Comparison of ENCODE assay signal across 8 cellular contexts in genomic region chr9:95425910-95426551, GRCh38.
A peak's percentile ranks its signal among the peaks of the same experiment; 100 is the strongest.
DNase-seq lines count a peak whose midpoint lies in the region; ATAC-seq and TF ChIP-seq lines count a peak whose summit lies in the region.

No MANE protein-coding gene starts in this region.

- H3K4me1 Mint-ChIP-seq in CD8-positive, alpha-beta memory T cell = peaks cover 10 to 17% (median 11%) of the 10 kb centered on the region in 3 donors

- H3K27me3 Mint-ChIP-seq in CD8-positive, alpha-beta memory T cell = peaks cover 14 to 18% of the 10 kb centered on the region in 2 donors

- no peaks in the 10 kb centered on the region for H3K9me3 ChIP-seq in CD8-positive, alpha-beta memory T cell (ENCODE audit: low read length)
- H3K9me3 ChIP-seq in HEK293 (ENCODE audit: control insufficient read depth, insufficient read depth, low read depth, low read length) (no peaks in the 10 kb centered on the region), WERI-Rb-1 (ENCODE audit: severe bottlenecking) (peaks cover 16% of the 10 kb centered on the region), heart left ventricle (peaks cover 0 to 45% (median 19%) of the 10 kb centered on the region in 12 donors)

- peaks cover 1 to 18% (median 3%) of the 10 kb centered on the region in 3 donors for H3K36me3 Mint-ChIP-seq in CD8-positive, alpha-beta memory T cell

- peak overlapping the region; percentile 18 to 70 (median 55) for H3K4me3 Mint-ChIP-seq in CD8-positive, alpha-beta memory T cell

- H3K36me3 ChIP-seq in CD8-positive, alpha-beta memory T cell (ENCODE audit: insufficient read depth, low read length) = no peaks in the 10 kb centered on the region
- H3K36me3 ChIP-seq in HEK293 (ENCODE audit: control insufficient read depth in 2 of 2, insufficient read depth in 1 of 2, low read length in 2 of 2) = peaks cover 0 to 8% of the 10 kb centered on the region in 2 experiments; a peak in 1 of 3 replicates
- no peaks in the 10 kb centered on the region for H3K36me3 ChIP-seq in WERI-Rb-1
- H3K36me3 ChIP-seq in heart left ventricle = no peaks in the 10 kb centered on the region

- peak overlapping the region in 3 of 8 donors; percentile 60 to 95 (median 76) for H3K27ac Mint-ChIP-seq in CD8-positive, alpha-beta memory T cell

- no peaks in the 10 kb centered on the region for H3K27me3 ChIP-seq in CD8-positive, alpha-beta memory T cell (ENCODE audit: insufficient read depth, low read length, poor library complexity, severe bottlenecking)
- H3K27me3 ChIP-seq in WERI-Rb-1 (ENCODE audit: insufficient read depth, low read depth, severe bottlenecking) (no peaks in the 10 kb centered on the region), heart left ventricle (peaks cover 0 to 12% (median 0%) of the 10 kb centered on the region in 9 donors)

- WGBS in heart left ventricle, 4 donors = 29 to 50% (median 38%) methylated on average over 11 of the region's 11 CpGs

- no peak for DNase-seq in CD8-positive, alpha-beta memory T cell
- peak; percentile 32 for DNase-seq in WERI-Rb-1
- no peak for DNase-seq in heart left ventricle
- DNase-seq in sciatic nerve (ENCODE audit: low spot score) = no peak
- DNase-seq in activated effector memory CD4-positive, alpha-beta T cell treated with Interleukin-2 at 50 U/mL for 16 hours = no peak
- no peak for DNase-seq in putamen (ENCODE audit: low spot score)

- POLR2A ChIA-PET in CD8-positive, alpha-beta memory T cell (lab: Charles Lee) = interaction anchor here (1.0 kb wide), 2 partner anchors 69 to 85 kb away, joined by 3 read pairs; no protein-coding TSS in a partner anchor
- POLR2A ChIA-PET in HEK293 (lab: Yijun Ruan, JAX) = interaction anchor here (0.6 to 1.1 kb wide), 3 partner anchors 36 to 121 kb away, joined by 3 to 5 read pairs (median 5); no protein-coding TSS in a partner anchor

- ATAC-seq in heart left ventricle = peak in 1 of 4 donors; percentile 19
- peak; percentile 53 for ATAC-seq in sciatic nerve
- ATAC-seq in HG02884 (IDR thresholded peaks at IDR 0.05; ENCODE audit: unreplicated experiment) = no peak

- peak overlapping the region; percentile 51 for H3K27ac ChIP-seq in CD8-positive, alpha-beta memory T cell (ENCODE audit: low read depth, low read length)
- H3K27ac ChIP-seq in HEK293 (ENCODE audit: extremely low read depth, low read depth, low read length) (peak overlapping the region; percentile 71), WERI-Rb-1 (peak overlapping the region; percentile 71), heart left ventricle (peak overlapping the region in 9 of 12 donors; percentile 16 to 82 (median 69))

- intact Hi-C loops in heart left ventricle (cut with DNase I) (no loop called here), sciatic nerve (cut with DNase I) (no loop called here)

- peaks cover 12% of the 10 kb centered on the region for H3K4me1 ChIP-seq in CD8-positive, alpha-beta memory T cell (ENCODE audit: insufficient read depth, low read length)
- no peaks in the 10 kb centered on the region for H3K4me1 ChIP-seq in HEK293 (ENCODE audit: control insufficient read depth, insufficient read depth, low read length)
- H3K4me1 ChIP-seq in heart left ventricle = peaks cover 0 to 11% (median 4%) of the 10 kb centered on the region in 12 donors

- peaks cover 15 to 37% (median 22%) of the 10 kb centered on the region in 5 donors for H3K9me3 Mint-ChIP-seq in CD8-positive, alpha-beta memory T cell

- peak overlapping the region; percentile 58 for H3K4me3 ChIP-seq in CD8-positive, alpha-beta memory T cell (ENCODE audit: low read length)
- H3K4me3 ChIP-seq in HEK293 (ENCODE audit: low read depth, low read length) = peak overlapping the region; percentile 44
- H3K4me3 ChIP-seq in WERI-Rb-1 (ENCODE audit: low read depth, low read length) = peak overlapping the region; percentile 56
- H3K4me3 ChIP-seq in heart left ventricle = peak overlapping the region in 11 of 12 donors; percentile 29 to 58 (median 53)

- TF ChIP-seq POLR2A in heart left ventricle (IDR thresholded peaks at IDR 0.05) = no peak

- CTCF ChIA-PET in CD8-positive, alpha-beta memory T cell (lab: Charles Lee) = no interaction called here
- CTCF ChIA-PET in HEK293 (lab: Yijun Ruan, JAX) = no interaction called here

- no peak for TF ChIP-seq CTCF in HEK293 (tag by site-specific recombination; IDR thresholded peaks at IDR 0.05)
- TF ChIP-seq CTCF in WERI-Rb-1 (IDR thresholded peaks at IDR 0.05; ENCODE audit: low read depth, low read length) = no peak
- TF ChIP-seq CTCF in heart left ventricle (IDR thresholded peaks at IDR 0.05) = no peak

TF ChIP-seq in HEK293, 187 proteins besides CTCF, POLR2A, EP300 and RAD21:
- no peak for TF ChIP-seq SP2 (tag by site-specific recombination; IDR thresholded peaks at IDR 0.05)
- TF ChIP-seq ZNF544 (tag by site-specific recombination; IDR thresholded peaks at IDR 0.05) = no peak
- TF ChIP-seq SCRT2 (tag by site-specific recombination; IDR thresholded peaks at IDR 0.05) = peak; percentile 74; the same call in 1 of the 2 replicates
- TF ChIP-seq GLIS2 (tag by site-specific recombination; IDR thresholded peaks at IDR 0.05) = 0 out of 2 replicates have a peak, but pooled peaks have one; percentile 22
- TF ChIP-seq GLIS1 (tag by site-specific recombination; IDR thresholded peaks at IDR 0.05) = peak; percentile 62
- no peak for TF ChIP-seq ZNF660 (tag by site-specific recombination; IDR thresholded peaks at IDR 0.05)
- no peak for TF ChIP-seq ZNF549 (tag by site-specific recombination; IDR thresholded peaks at IDR 0.05)
- no peak for TF ChIP-seq ZNF843 (tag by site-specific recombination; IDR thresholded peaks at IDR 0.05)
- no peak for TF ChIP-seq KLF10 (tag by site-specific recombination; IDR thresholded peaks at IDR 0.05)
- TF ChIP-seq, protein P1, sequence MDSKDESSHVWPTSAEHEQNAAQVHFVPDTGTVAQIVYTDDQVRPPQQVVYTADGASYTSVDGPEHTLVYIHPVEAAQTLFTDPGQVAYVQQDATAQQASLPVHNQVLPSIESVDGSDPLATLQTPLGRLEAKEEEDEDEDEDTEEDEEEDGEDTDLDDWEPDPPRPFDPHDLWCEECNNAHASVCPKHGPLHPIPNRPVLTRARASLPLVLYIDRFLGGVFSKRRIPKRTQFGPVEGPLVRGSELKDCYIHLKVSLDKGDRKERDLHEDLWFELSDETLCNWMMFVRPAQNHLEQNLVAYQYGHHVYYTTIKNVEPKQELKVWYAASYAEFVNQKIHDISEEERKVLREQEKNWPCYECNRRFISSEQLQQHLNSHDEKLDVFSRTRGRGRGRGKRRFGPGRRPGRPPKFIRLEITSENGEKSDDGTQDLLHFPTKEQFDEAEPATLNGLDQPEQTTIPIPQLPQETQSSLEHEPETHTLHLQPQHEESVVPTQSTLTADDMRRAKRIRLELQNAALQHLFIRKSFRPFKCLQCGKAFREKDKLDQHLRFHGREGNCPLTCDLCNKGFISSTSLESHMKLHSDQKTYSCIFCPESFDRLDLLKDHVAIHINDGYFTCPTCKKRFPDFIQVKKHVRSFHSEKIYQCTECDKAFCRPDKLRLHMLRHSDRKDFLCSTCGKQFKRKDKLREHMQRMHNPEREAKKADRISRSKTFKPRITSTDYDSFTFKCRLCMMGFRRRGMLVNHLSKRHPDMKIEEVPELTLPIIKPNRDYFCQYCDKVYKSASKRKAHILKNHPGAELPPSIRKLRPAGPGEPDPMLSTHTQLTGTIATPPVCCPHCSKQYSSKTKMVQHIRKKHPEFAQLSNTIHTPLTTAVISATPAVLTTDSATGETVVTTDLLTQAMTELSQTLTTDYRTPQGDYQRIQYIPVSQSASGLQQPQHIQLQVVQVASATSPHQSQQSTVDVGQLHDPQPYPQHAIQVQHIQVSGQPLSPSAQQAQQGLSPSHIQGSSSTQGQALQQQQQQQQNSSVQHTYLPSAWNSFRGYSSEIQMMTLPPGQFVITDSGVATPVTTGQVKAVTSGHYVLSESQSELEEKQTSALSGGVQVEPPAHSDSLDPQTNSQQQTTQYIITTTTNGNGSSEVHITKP (tag by site-specific recombination; IDR thresholded peaks at IDR 0.05) = peak; percentile 49
- TF ChIP-seq, protein P2, sequence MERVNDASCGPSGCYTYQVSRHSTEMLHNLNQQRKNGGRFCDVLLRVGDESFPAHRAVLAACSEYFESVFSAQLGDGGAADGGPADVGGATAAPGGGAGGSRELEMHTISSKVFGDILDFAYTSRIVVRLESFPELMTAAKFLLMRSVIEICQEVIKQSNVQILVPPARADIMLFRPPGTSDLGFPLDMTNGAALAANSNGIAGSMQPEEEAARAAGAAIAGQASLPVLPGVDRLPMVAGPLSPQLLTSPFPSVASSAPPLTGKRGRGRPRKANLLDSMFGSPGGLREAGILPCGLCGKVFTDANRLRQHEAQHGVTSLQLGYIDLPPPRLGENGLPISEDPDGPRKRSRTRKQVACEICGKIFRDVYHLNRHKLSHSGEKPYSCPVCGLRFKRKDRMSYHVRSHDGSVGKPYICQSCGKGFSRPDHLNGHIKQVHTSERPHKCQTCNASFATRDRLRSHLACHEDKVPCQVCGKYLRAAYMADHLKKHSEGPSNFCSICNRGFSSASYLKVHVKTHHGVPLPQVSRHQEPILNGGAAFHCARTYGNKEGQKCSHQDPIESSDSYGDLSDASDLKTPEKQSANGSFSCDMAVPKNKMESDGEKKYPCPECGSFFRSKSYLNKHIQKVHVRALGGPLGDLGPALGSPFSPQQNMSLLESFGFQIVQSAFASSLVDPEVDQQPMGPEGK (tag by site-specific recombination; IDR thresholded peaks at IDR 0.05) = 0 out of 2 replicates have a peak, but pooled peaks have one; percentile 25
TF ChIP-seq in HEK293: peak in this region for 5.
